In the genomic region with DNA sequence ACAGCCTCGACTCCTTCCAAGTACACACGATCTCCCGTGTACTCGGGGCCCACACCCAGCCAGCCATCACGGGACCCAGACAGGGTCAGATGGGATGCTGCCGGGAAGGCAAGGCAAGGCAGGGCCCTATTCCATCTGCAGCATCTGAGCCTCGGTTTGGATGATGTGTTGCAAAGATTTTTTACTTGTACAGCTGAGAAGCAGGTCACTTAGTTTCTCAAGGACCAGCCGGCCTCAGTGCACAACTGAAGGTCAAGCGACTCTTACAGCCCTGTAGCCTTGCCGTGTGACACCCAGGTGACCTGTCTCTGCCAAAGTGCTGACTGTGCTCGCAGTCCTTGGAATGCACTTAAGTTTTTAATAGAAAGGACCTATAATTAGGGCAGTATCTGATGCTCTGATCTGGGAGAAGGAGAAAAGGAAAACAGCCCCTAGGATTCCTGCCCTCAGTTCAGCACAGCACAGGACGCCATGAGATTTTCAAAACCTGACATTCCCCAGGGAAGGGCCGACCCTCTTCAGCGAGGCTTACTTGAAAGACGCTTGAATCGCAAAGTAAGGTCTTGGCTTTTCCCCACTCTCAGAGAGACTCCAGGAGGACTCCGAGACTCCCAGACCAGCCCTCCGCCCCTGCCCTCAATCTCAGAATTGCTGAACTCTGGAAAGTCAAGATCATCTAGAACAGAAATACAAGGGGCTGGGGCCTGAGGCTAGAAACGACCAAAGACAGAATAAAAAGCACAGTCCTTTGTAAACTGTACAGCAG, we compare ENCODE assay signal across 10 cellular contexts. TPM values are rescaled to one million over a fixed set of nuclear protein-coding genes. Genes with fewer than 3 reads are reported as not detected.
A peak's percentile ranks its signal among the peaks of the same experiment; 100 is the strongest.
DNase-seq lines count a peak whose midpoint lies in the region; ATAC-seq and TF ChIP-seq lines count a peak whose summit lies in the region.
"Had no signal": no experiment of that assay in that cellular context is flagged by ENCODE, and none has a peak within 500 bp of the region (broad histone marks: within the 10 kb centered on the region; RNA-seq: fewer than 3 reads in every experiment).

No MANE protein-coding gene starts in this region.

- peaks cover 27% of the 10 kb centered on the region; the same call in 1 of the 2 replicates for H3K79me2 ChIP-seq in PC-9 (ENCODE audit: low read depth)
- H3K79me2 ChIP-seq in osteoblast (ENCODE audit: insufficient read depth, low read length) = peaks cover 6% of the 10 kb centered on the region

- no peak for ATAC-seq in GM21737 (IDR thresholded peaks at IDR 0.05; ENCODE audit: unreplicated experiment)
- ATAC-seq in HG02938 (IDR thresholded peaks at IDR 0.05; ENCODE audit: unreplicated experiment) = no peak

- H3K27me3 ChIP-seq in PC-9 (ENCODE audit: insufficient read depth, low read depth) = no peaks in the 10 kb centered on the region
- no peaks in the 10 kb centered on the region for H3K27me3 ChIP-seq in esophagus muscularis mucosa
- H3K27me3 ChIP-seq in osteoblast (ENCODE audit: insufficient read depth, low read length) = no peaks in the 10 kb centered on the region

- H3K27ac Mint-ChIP-seq in CD14-positive monocyte = peak overlapping the region in 4 of 7 donors; percentile 1 to 73 (median 24)

- H3K36me3 ChIP-seq in PC-9 (ENCODE audit: low read depth) (no peaks in the 10 kb centered on the region), esophagus muscularis mucosa (no peaks in the 10 kb centered on the region), osteoblast (ENCODE audit: insufficient read depth, low read length) (no peaks in the 10 kb centered on the region)

- peaks cover 40% of the 10 kb centered on the region for H3K4me1 Mint-ChIP-seq in CD14-positive monocyte

- H2AFZ ChIP-seq in PC-9 = no peak overlapping the region
- H2AFZ ChIP-seq in osteoblast (ENCODE audit: low read length) = peak overlapping the region; percentile 81

- 52% methylated on average over 19 of the region's 19 CpGs for WGBS in esophagus muscularis mucosa

- H4K20me1 ChIP-seq in PC-9 (ENCODE audit: insufficient read depth) = no peaks in the 10 kb centered on the region
- H4K20me1 ChIP-seq in osteoblast (ENCODE audit: insufficient read depth, low read length) = no peaks in the 10 kb centered on the region

- BruUV-seq in PC-9 (replicated peaks; lab: Mats Ljungman, UMichigan) = no TSS peak

- CTCF ChIA-PET in PC-9 (lab: Charles Lee) = interaction anchor here (0.6 to 0.9 kb wide), 3 partner anchors 13 to 601 kb away, joined by 5 to 18 read pairs (median 5); no protein-coding TSS in a partner anchor

- intact Hi-C loops in CD14-positive monocyte (cut with micrococcal nuclease) (loop anchor here (2.0 to 5.0 kb wide), 2 partner anchors 107 to 110 kb away; a partner anchor contains a TSS), PC-9 (cut with micrococcal nuclease; ENCODE audit: unreplicated experiment) (loop anchor here (5.0 kb wide), 2 partner anchors 55 to 70 kb away; no protein-coding TSS in a partner anchor), esophagus muscularis mucosa (cut with DNase I) (no loop called here)

- no peak for TF ChIP-seq EP300 in esophagus muscularis mucosa (IDR thresholded peaks at IDR 0.05)

- no peaks in the 10 kb centered on the region for H3K9me2 ChIP-seq in PC-9 (ENCODE audit: insufficient read depth)

- DNase-seq in CD14-positive monocyte (ENCODE audit: low spot score) = no peak
- no peak for DNase-seq in PC-9
- no peak for DNase-seq in esophagus muscularis mucosa (ENCODE audit: extremely low spot score)
- DNase-seq in osteoblast (ENCODE audit: insufficient read length, low spot score, missing footprints) = peak; percentile 81
- no peak for DNase-seq in inferior parietal cortex (ENCODE audit: extremely low spot score)
- no peak for DNase-seq in HuH-7 (ENCODE audit: low spot score)
- DNase-seq: NCI-H1417 treated with DMSO at 0.1 percent for 48 hours; stimulated activated CD4-positive, alpha-beta T cell treated with anti-CD3 and anti-CD28 coated beads, Interleukin-4, amount 100 ng/mL, for 4 hours had no signal

- peaks cover 0 to 1% (median 0%) of the 10 kb centered on the region in 7 donors for H3K9me3 Mint-ChIP-seq in CD14-positive monocyte

- H3K4me2 ChIP-seq in PC-9 (peak overlapping the region; percentile 82), osteoblast (ENCODE audit: insufficient read depth, low read length) (peak overlapping the region; percentile 87)

- H3K27ac ChIP-seq in PC-9 (no peak overlapping the region), esophagus muscularis mucosa (replicated peaks in 1 of 4) (peak overlapping the region; percentile 89 to 93 (median 92)), osteoblast (ENCODE audit: low read depth, low read length) (no peak overlapping the region)

- H3K27me3 Mint-ChIP-seq in CD14-positive monocyte (ENCODE audit: low read depth in 3 of 3) = peaks cover 12 to 15% (median 14%) of the 10 kb centered on the region in 3 donors

- TF ChIP-seq CTCF in CD14-positive monocyte (IDR thresholded peaks at IDR 0.05) (no peak), PC-9 (conservative IDR thresholded peaks at IDR 0.05) (no peak), esophagus muscularis mucosa (IDR thresholded peaks at IDR 0.05) (no peak), osteoblast (IDR thresholded peaks at IDR 0.05; ENCODE audit: extremely low read depth, low read depth, low read length) (no peak)

- H3K4me1 ChIP-seq in PC-9 (replicated peaks; ENCODE audit: insufficient read depth) = peaks cover 33% of the 10 kb centered on the region
- H3K4me1 ChIP-seq in esophagus muscularis mucosa = peaks cover 15 to 33% (median 29%) of the 10 kb centered on the region in 4 donors
- H3K4me1 ChIP-seq in osteoblast (ENCODE audit: insufficient read depth, low read length) = peaks cover 22% of the 10 kb centered on the region

- H3K9me3 ChIP-seq in PC-9 (ENCODE audit: insufficient read depth, low read depth) = no peaks in the 10 kb centered on the region
- no peaks in the 10 kb centered on the region for H3K9me3 ChIP-seq in esophagus muscularis mucosa
- H3K9me3 ChIP-seq in osteoblast (ENCODE audit: low read depth, low read length) = no peaks in the 10 kb centered on the region

- H3F3A ChIP-seq in PC-9 (ENCODE audit: insufficient read depth, low read depth) = peaks cover 8% of the 10 kb centered on the region; the same call in 1 of the 2 replicates

- H3K4me3 ChIP-seq in PC-9 = peak overlapping the region; percentile 70
- peak overlapping the region; percentile 68 to 87 (median 75) for H3K4me3 ChIP-seq in esophagus muscularis mucosa
- peak overlapping the region; percentile 76 for H3K4me3 ChIP-seq in osteoblast (ENCODE audit: insufficient read depth, low read length)

- peaks cover 0 to 4% of the 10 kb centered on the region in 2 donors for H3K36me3 Mint-ChIP-seq in CD14-positive monocyte

- no peak for TF ChIP-seq POLR2A in esophagus muscularis mucosa (IDR thresholded peaks at IDR 0.05; ENCODE audit: low read depth)

- H3K4me3 Mint-ChIP-seq in CD14-positive monocyte = peak overlapping the region; percentile 90 to 94

- POLR2A ChIA-PET in PC-9 (lab: Charles Lee; ENCODE audit: unreplicated experiment) = no interaction called here

RNA-seq across cellular contexts. Expression of a gene that starts 1.3 kb away (rescaled TPM):
- 1 to 10 TPM in 1 of 2 donors, under 1 TPM in 1; 0.56 to 1.1 TPM for polyA plus RNA-seq in CD14-positive monocyte
- total RNA-seq in PC-9 (2021) (9.0 and 10.6 TPM in 2 replicates), esophagus muscularis mucosa (1 to 10 TPM; 2.5 to 8.4 (median 3.8) TPM), osteoblast (3.2 and 5.4 TPM in 2 replicates)

RNA-seq across cellular contexts. Expression of a gene that starts 58.1 kb away (rescaled TPM):
- polyA plus RNA-seq in CD14-positive monocyte = 1 to 10 TPM in 1 of 2 donors, under 1 TPM in 1; 0.75 to 1.3 TPM
- total RNA-seq in PC-9 (2021) (not detected in 2 replicates), esophagus muscularis mucosa (1 to 10 TPM in 1 of 4 donors, under 1 TPM in 2, not detected in 1; 0.06 to 2.0 (median 0.57) TPM), osteoblast (11.2 and 22.4 TPM in 2 replicates)

Comparison
In these comparisons a context has a peak if more than half of its experiments do, and no peak if none do; other contexts are left out.
1. H3K27ac ChIP-seq: peak in esophagus muscularis mucosa (4 of 4); none in PC-9 (single experiment) and osteoblast (single experiment).
2. Peak in every context shown above with its lines, with median percentiles within 50 percentile points of each other: H3K4me3 ChIP-seq.